20 cellular contexts compared by ENCODE assay signal in the genomic region with DNA sequence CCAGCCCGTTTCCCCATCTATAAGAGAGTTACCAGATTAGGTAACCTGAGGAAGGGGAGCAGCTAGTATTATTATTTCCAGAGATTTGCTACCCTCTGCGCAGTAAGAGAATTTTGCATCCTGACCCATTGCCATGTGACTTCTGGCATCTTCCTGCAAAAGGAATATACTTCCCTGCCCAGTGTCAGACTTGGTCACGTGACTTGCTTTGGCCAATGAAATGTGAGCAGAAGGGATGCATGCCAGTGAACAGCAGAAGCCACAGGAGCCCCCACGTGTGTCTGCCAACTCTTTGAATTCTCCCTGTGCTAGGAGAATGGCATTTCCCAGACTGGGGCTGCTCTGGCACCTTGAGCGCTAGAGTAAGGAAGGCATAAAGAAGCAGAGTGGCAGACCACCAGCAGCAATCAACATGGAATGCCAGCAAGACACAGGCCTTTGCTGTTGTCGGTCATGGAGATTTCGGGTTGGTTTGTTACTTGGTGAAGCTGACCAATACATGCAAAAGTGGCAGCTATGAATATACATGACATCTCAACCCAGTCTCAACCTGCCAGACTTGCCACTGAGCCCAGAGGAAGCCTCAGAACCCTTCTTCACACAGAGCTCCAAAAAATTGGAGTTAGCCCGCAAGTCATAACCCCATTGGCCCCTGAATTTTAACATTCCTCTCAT. TPM values are rescaled to one million over a fixed set of nuclear protein-coding genes. Genes with fewer than 3 reads are reported as not detected.
DNase-seq lines count a peak whose midpoint lies in the region; ATAC-seq, FAIRE-seq and TF ChIP-seq lines count a peak whose summit lies in the region.
"Had no signal": no experiment of that assay in that cellular context is flagged by ENCODE, and none has a peak within 500 bp of the region (broad histone marks: within the 10 kb centered on the region; RNA-seq: fewer than 3 reads in every experiment).

No MANE protein-coding gene starts in this region.

- no peaks in the 10 kb centered on the region for H3K9me3 ChIP-seq in HepG2 (ENCODE audit: low read length)
- H3K9me3 ChIP-seq in right lobe of liver, result no peaks in the 10 kb centered on the region
- no peaks in the 10 kb centered on the region for H3K9me3 ChIP-seq in body of pancreas
- no peaks in the 10 kb centered on the region for H3K9me3 ChIP-seq in pancreas

- H3K27ac ChIP-seq in HepG2 (ENCODE audit: extremely low read length, insufficient read depth, low read length) (no peak overlapping the region), right lobe of liver (no peak overlapping the region), body of pancreas (peak overlapping the region; percentile 62 to 83 (median 81)), pancreas (peak overlapping the region in 3 of 4 donors; percentile 19 to 81 (median 49)), substantia nigra (ENCODE audit: low read depth, low read length, poor library complexity, severe bottlenecking) (peak overlapping the region; percentile 31)
- H3K27ac ChIP-seq: BLaER1 treated with 17β-estradiol and CSF1 and Interleukin-3, amounts not matched to agents 10 nM and 100 nM had no signal

- TF ChIP-seq POLR2A in HepG2 (IDR thresholded peaks at IDR 0.05; ENCODE audit: insufficient read depth in 1 of 2, low read depth in 2 of 2, low read length in 2 of 2) (no peak), right lobe of liver (IDR thresholded peaks at IDR 0.05) (no peak), body of pancreas (IDR thresholded peaks at IDR 0.05) (no peak)

- TF ChIP-seq RAD21 in HepG2 (CRISPR knock-in tag; IDR thresholded peaks at IDR 0.05), result no peak

- intact Hi-C loops in HepG2 (cut with micrococcal nuclease; ENCODE audit: unreplicated experiment), result loop anchor here (10.0 kb wide), 1 partner anchor 655 kb away; no protein-coding TSS in a partner anchor
- intact Hi-C loops in right lobe of liver (cut with DNase I), result no loop called here
- intact Hi-C loops in body of pancreas (cut with DNase I), result no loop called here
- intact Hi-C loops in pancreas (cut with DNase I), result no loop called here

- no peaks in the 10 kb centered on the region for H3K4me1 ChIP-seq in HepG2 (ENCODE audit: insufficient read depth, low read length)
- no peaks in the 10 kb centered on the region for H3K4me1 ChIP-seq in right lobe of liver
- peaks cover 20% of the 10 kb centered on the region for H3K4me1 ChIP-seq in body of pancreas
- H3K4me1 ChIP-seq in pancreas, result peaks cover 0 to 15% (median 0%) of the 10 kb centered on the region in 3 donors

- in situ Hi-C loops in HepG2 (cut with HindIII; ENCODE audit: extremely low pct_ligation_motif_present, low pct_unique_long_range_greater_than_20kb), result no loop called here

- no peaks in the 10 kb centered on the region for H4K20me1 ChIP-seq in HepG2 (ENCODE audit: insufficient read depth, low read length)
- H4K20me1 ChIP-seq: BLaER1 treated with 17β-estradiol and CSF1 and Interleukin-3, amounts not matched to agents 10 nM and 100 nM had no signal

- no peak overlapping the region for H3K4me2 ChIP-seq in HepG2 (ENCODE audit: low read depth, low read length)
- H3K4me2 ChIP-seq: GM23338 had no signal

- CTCF ChIA-PET in HepG2 (lab: Yijun Ruan, JAX; ENCODE audit: low intra/inter-chr PET ratio, low total read pairs), result no interaction called here

- 52% methylated on average over 7 of the region's 8 CpGs for WGBS in HepG2 (ENCODE audit: low lambda C conversion rate)
- WGBS in right lobe of liver (ENCODE audit: insufficient coverage, low coverage, low lambda C conversion rate, missing lambda C conversion rate), result 73% methylated on average over 6 of the region's 8 CpGs
- 83 to 89% methylated on average over 8 of the region's 8 CpGs for WGBS in body of pancreas, 2 donors
- WGBS in pancreas, 2 donors, result 89 to 90% methylated on average over 8 of the region's 8 CpGs

- no TSS peak for BruUV-seq in HepG2 (replicated peaks; lab: Mats Ljungman, UMichigan)

- DNase-seq in HepG2 (ENCODE audit: low spot score), result no peak
- DNase-seq in right lobe of liver, result no peak
- no peak for DNase-seq in body of pancreas
- peak in 1 of 6 donors; percentile 3 for DNase-seq in pancreas
- DNase-seq in substantia nigra (lab: John Stamatoyannopoulos, UW), result peak in 1 of 49 donors; percentile 16
- DNase-seq in NCI-H446 (lab: John Stamatoyannopoulos, UW), result no peak
- DNase-seq in GOT3 (lab: John Stamatoyannopoulos, UW), result no peak
- no peak for DNase-seq in DMS79 (lab: John Stamatoyannopoulos, UW)
- DNase-seq: 8988T; ACHN; CD4-positive, CD25-positive, alpha-beta regulatory T cell; DMS 273 treated with DMSO at 0.1 percent for 48 hours; DMS79 treated with DMSO at 0.1 percent for 48 hours; EL; GDM1; H9; KG1 had no signal

- H3K9ac ChIP-seq in HepG2 (ENCODE audit: insufficient read depth, low read depth, low read length), result no peak overlapping the region
- H3K9ac ChIP-seq: BLaER1 treated with 17β-estradiol and CSF1 and Interleukin-3, amounts not matched to agents 10 nM and 100 nM had no signal

- no peaks in the 10 kb centered on the region for H3K36me3 ChIP-seq in HepG2 (replicated peaks in 1 of 2; ENCODE audit: control insufficient read depth in 1 of 2, insufficient read depth in 2 of 2, low read length in 2 of 2)
- no peaks in the 10 kb centered on the region for H3K36me3 ChIP-seq in right lobe of liver
- H3K36me3 ChIP-seq in body of pancreas (replicated peaks in 1 of 2; ENCODE audit: insufficient read depth in 1 of 2, low read depth in 2 of 2), result no peaks in the 10 kb centered on the region
- H3K36me3 ChIP-seq in pancreas, result no peaks in the 10 kb centered on the region

- TF ChIP-seq CTCF in HepG2 (CRISPR knock-in tag; IDR thresholded peaks at IDR 0.05), result no peak
- TF ChIP-seq CTCF in right lobe of liver (IDR thresholded peaks at IDR 0.05), result no peak
- TF ChIP-seq CTCF in body of pancreas (IDR thresholded peaks at IDR 0.05), result no peak
- TF ChIP-seq CTCF in pancreas (IDR thresholded peaks at IDR 0.05), result no peak

- POLR2A ChIA-PET in HepG2 (lab: Yijun Ruan, JAX), result no interaction called here

- FAIRE-seq in HepG2 (lab: Jason Lieb, UNC) (no peak), pancreas (lab: Jason Lieb, UNC) (no peak)

- H3K27me3 ChIP-seq in HepG2 (ENCODE audit: control insufficient read depth in 1 of 2, insufficient read depth in 2 of 2, low read length in 2 of 2), result peaks cover 1 to 18% of the 10 kb centered on the region in 2 experiments; a peak in 2 of 5 replicates
- no peaks in the 10 kb centered on the region for H3K27me3 ChIP-seq in right lobe of liver
- H3K27me3 ChIP-seq in body of pancreas, result no peaks in the 10 kb centered on the region
- H3K27me3 ChIP-seq in pancreas, result no peaks in the 10 kb centered on the region
- H3K27me3 ChIP-seq: BLaER1 treated with 17β-estradiol and CSF1 and Interleukin-3, amounts not matched to agents 10 nM and 100 nM had no signal

- no peaks in the 10 kb centered on the region for H3K79me2 ChIP-seq in HepG2 (ENCODE audit: insufficient read depth, low read length)

- no peak for ATAC-seq in HepG2
- no peak for ATAC-seq in right lobe of liver
- no peak for ATAC-seq in body of pancreas
- no peak for ATAC-seq in pancreas
- ATAC-seq: GM23338 had no signal

- TF ChIP-seq EP300 in HepG2 (IDR thresholded peaks at IDR 0.05; ENCODE audit: low read depth in 2 of 2, low read length in 2 of 2) (no peak), HepG2 (CRISPR knock-in tag; IDR thresholded peaks at IDR 0.05; ENCODE audit: borderline replicate concordance) (no peak)

- H3K4me3 ChIP-seq in HepG2 (replicated peaks in 1 of 3; ENCODE audit: insufficient read depth in 1 of 3, low read depth in 2 of 3, low read length in 3 of 3), result no peak overlapping the region
- H3K4me3 ChIP-seq in right lobe of liver, result no peak overlapping the region
- H3K4me3 ChIP-seq in body of pancreas, result no peak overlapping the region
- H3K4me3 ChIP-seq in pancreas, result no peak overlapping the region
- H3K4me3 ChIP-seq: BLaER1 treated with 17β-estradiol and CSF1 and Interleukin-3, amounts not matched to agents 10 nM and 100 nM; GM23338 had no signal

- H2AFZ ChIP-seq in HepG2 (ENCODE audit: low read length), result no peak overlapping the region
- H2AFZ ChIP-seq: GM23338 had no signal

RNA-seq across cellular contexts. Expression of a gene that starts 26.4 kb away (rescaled TPM):
- 142 and 174 TPM in 2 replicates for total RNA-seq in HepG2 (2016; rRNA removed; fragmentation: Illumina TruSeq; extraction: Trizol)
- 51.4 and 55.9 TPM in 2 replicates for total RNA-seq in HepG2 (2016; cell fraction: cytosol; rRNA removed; fragmentation: Illumina TruSeq; extraction: Trizol; ENCODE audit: low read depth)
- total RNA-seq in HepG2 (2016; cell fraction: insoluble cytoplasmic fraction; rRNA removed; fragmentation: Illumina TruSeq; extraction: Trizol), result 149 and 181 TPM in 2 replicates
- 63.6 and 75.1 TPM in 2 replicates for total RNA-seq in HepG2 (2016; cell fraction: membrane; rRNA removed; fragmentation: Illumina TruSeq; extraction: Trizol)
- 52.4 and 60.7 TPM in 2 replicates for total RNA-seq in HepG2 (2016; cell fraction: nucleus; rRNA removed; fragmentation: Illumina TruSeq; extraction: Trizol)
- polyA plus RNA-seq in HepG2 (2011; rRNA removed), result 110 and 136 TPM in 2 replicates
- 90.5 and 93.2 TPM in 2 replicates for polyA plus RNA-seq in HepG2 (2011; cell fraction: cytosol; rRNA removed)
- polyA plus RNA-seq in HepG2 (2011; cell fraction: nucleus; rRNA removed), result 32.8 and 36.9 TPM in 2 replicates
- polyA plus RNA-seq in HepG2 (2012), result 57.3 and 68.1 TPM in 2 replicates
- 39.4 and 46.4 TPM in 2 replicates for polyA plus RNA-seq in HepG2 (2016; cell fraction: cytosol; fragmentation: Illumina TruSeq; extraction: Trizol; ENCODE audit: low read depth)
- 164 and 177 TPM in 2 replicates for polyA plus RNA-seq in HepG2 (2016; cell fraction: insoluble cytoplasmic fraction; fragmentation: Illumina TruSeq; extraction: Trizol; ENCODE audit: low read depth)
- 45.2 and 45.6 TPM in 2 replicates for polyA plus RNA-seq in HepG2 (2016; cell fraction: membrane; fragmentation: Illumina TruSeq; extraction: Trizol; ENCODE audit: low read depth)
- 71.0 and 75.4 TPM in 2 replicates for polyA plus RNA-seq in HepG2 (2016; cell fraction: nucleus; fragmentation: Illumina TruSeq; extraction: Trizol; ENCODE audit: insufficient read depth, low read depth)
- polyA minus RNA-seq in HepG2 (2011; rRNA and poly(A)+ RNA removed; ENCODE audit: low replicate concordance), result 49.9 and 135 TPM in 2 replicates
- 48.1 and 57.8 TPM in 2 replicates for polyA minus RNA-seq in HepG2 (2011; cell fraction: cytosol; rRNA and poly(A)+ RNA removed)
- polyA minus RNA-seq in HepG2 (2011; cell fraction: nucleus; rRNA and poly(A)+ RNA removed), result 35.9 and 50.1 TPM in 2 replicates
- total RNA-seq in right lobe of liver, result 100 to 1,000 TPM; 139 to 244 (median 178) TPM
- total RNA-seq in body of pancreas, result 10 to 100 TPM; 38.9 to 59.4 TPM
- total RNA-seq in pancreas, result 10 to 100 TPM; 37.5 to 50.7 (median 44.7) TPM
- polyA plus RNA-seq in pancreas, result 10 to 100 TPM; 28.5 to 50.8 TPM

RNA-seq across cellular contexts. Expression of a gene that starts 39.0 kb away (rescaled TPM):
- not detected in 2 replicates for total RNA-seq in HepG2 (2016; rRNA removed; fragmentation: Illumina TruSeq; extraction: Trizol)
- not detected in 2 replicates for total RNA-seq in HepG2 (2016; cell fraction: cytosol; rRNA removed; fragmentation: Illumina TruSeq; extraction: Trizol; ENCODE audit: low read depth)
- not detected in 2 replicates for total RNA-seq in HepG2 (2016; cell fraction: insoluble cytoplasmic fraction; rRNA removed; fragmentation: Illumina TruSeq; extraction: Trizol)
- total RNA-seq in HepG2 (2016; cell fraction: membrane; rRNA removed; fragmentation: Illumina TruSeq; extraction: Trizol), result not detected in 2 replicates
- total RNA-seq in HepG2 (2016; cell fraction: nucleus; rRNA removed; fragmentation: Illumina TruSeq; extraction: Trizol), result not detected in 2 replicates
- not detected in 2 replicates for polyA plus RNA-seq in HepG2 (2011; rRNA removed)
- not detected in 2 replicates for polyA plus RNA-seq in HepG2 (2011; cell fraction: cytosol; rRNA removed)
- not detected in 2 replicates for polyA plus RNA-seq in HepG2 (2011; cell fraction: nucleus; rRNA removed)
- not detected in 2 replicates for polyA plus RNA-seq in HepG2 (2012)
- not detected in 2 replicates for polyA plus RNA-seq in HepG2 (2016; cell fraction: cytosol; fragmentation: Illumina TruSeq; extraction: Trizol; ENCODE audit: low read depth)
- polyA plus RNA-seq in HepG2 (2016; cell fraction: insoluble cytoplasmic fraction; fragmentation: Illumina TruSeq; extraction: Trizol; ENCODE audit: low read depth), result not detected in 2 replicates
- not detected in 2 replicates for polyA plus RNA-seq in HepG2 (2016; cell fraction: membrane; fragmentation: Illumina TruSeq; extraction: Trizol; ENCODE audit: low read depth)
- not detected in 2 replicates for polyA plus RNA-seq in HepG2 (2016; cell fraction: nucleus; fragmentation: Illumina TruSeq; extraction: Trizol; ENCODE audit: insufficient read depth, low read depth)
- 3.2 TPM in 1 of 2 replicates, not detected in the other for polyA minus RNA-seq in HepG2 (2011; rRNA and poly(A)+ RNA removed; ENCODE audit: low replicate concordance)
- not detected in 2 replicates for polyA minus RNA-seq in HepG2 (2011; cell fraction: cytosol; rRNA and poly(A)+ RNA removed)
- not detected in 2 replicates for polyA minus RNA-seq in HepG2 (2011; cell fraction: nucleus; rRNA and poly(A)+ RNA removed)
- 1 to 10 TPM in 1 of 6 experiments, under 1 TPM in 5; 0.20 to 1.4 (median 0.78) TPM for total RNA-seq in right lobe of liver
- 1 to 10 TPM; 2.3 to 3.0 TPM for total RNA-seq in body of pancreas
- total RNA-seq in pancreas, result 1 to 10 TPM in 3 of 6 donors, under 1 TPM in 3; 0.42 to 10.0 (median 1.1) TPM
- under 1 TPM; 0.54 to 0.80 TPM for polyA plus RNA-seq in pancreas
- total RNA-seq: CD4-positive, CD25-positive, alpha-beta regulatory T cell; HT1080 had no signal

Comparison
In these comparisons a context has a peak if more than half of its experiments do, and no peak if none do; other contexts are left out.
1. H3K27ac ChIP-seq: peak in body of pancreas (4 of 4), pancreas (3 of 4) and substantia nigra (single experiment); none in HepG2 (single experiment) and right lobe of liver (0 of 3).